Comparison of ENCODE assay signal across 23 cellular contexts in genomic region chr1:18870325-18870865, GRCh38. TPM values are rescaled to one million over a fixed set of nuclear protein-coding genes. Genes with fewer than 3 reads are reported as not detected.
A peak's percentile ranks its signal among the peaks of the same experiment; 100 is the strongest.
DNase-seq lines count a peak whose midpoint lies in the region; ATAC-seq and TF ChIP-seq lines count a peak whose summit lies in the region.
"Had no signal": no experiment of that assay in that cellular context is flagged by ENCODE, and none has a peak within 500 bp of the region (broad histone marks: within the 10 kb centered on the region; RNA-seq: fewer than 3 reads in every experiment).

No MANE protein-coding gene starts in this region.

- H3K4me3 Mint-ChIP-seq in Caco-2 (ENCODE audit: unreplicated experiment), result no peak overlapping the region
- H3K4me3 Mint-ChIP-seq: H9 had no signal

- in situ Hi-C loops in mammary epithelial cell (cut with MboI; ENCODE audit: low sequenced_read_pairs in 2 of 2), result no loop called here

- no peak overlapping the region for H3K4me3 ChIP-seq in mammary epithelial cell (replicated peaks in 1 of 3; ENCODE audit: insufficient read depth in 1 of 3, low read depth in 2 of 3, low read length in 3 of 3)
- H3K4me3 ChIP-seq in breast epithelium, result no peak overlapping the region
- no peak overlapping the region for H3K4me3 ChIP-seq in SK-N-MC
- H3K4me3 ChIP-seq in stomach, result no peak overlapping the region
- no peak overlapping the region for H3K4me3 ChIP-seq in effector memory CD4-positive, alpha-beta T cell (ENCODE audit: insufficient read depth, low read depth, low read length, poor library complexity, severe bottlenecking)
- no peak overlapping the region for H3K4me3 ChIP-seq in Caco-2 (ENCODE audit: low read depth, low read length)
- H3K4me3 ChIP-seq: GM12878, MG63, Peyer's patch had no signal

- no peaks in the 10 kb centered on the region for H3K27me3 Mint-ChIP-seq in Caco-2 (ENCODE audit: insufficient read depth, unreplicated experiment)

- no peaks in the 10 kb centered on the region for H3K9me3 Mint-ChIP-seq in Caco-2 (ENCODE audit: unreplicated experiment)
- H3K9me3 Mint-ChIP-seq: H9, IgD-negative memory B cell had no signal

- CTCF ChIA-PET in mammary epithelial cell (lab: Charles Lee; ENCODE audit: low non-redundant PET), result no interaction called here
- CTCF ChIA-PET in Caco-2 (lab: Charles Lee), result interaction anchor here (0.7 kb wide), 1 partner anchor 168 kb away, joined by 3 read pairs; no protein-coding TSS in a partner anchor

- H2AFZ ChIP-seq in mammary epithelial cell (ENCODE audit: low read depth, low read length), result no peak overlapping the region

- TF ChIP-seq CTCF in mammary epithelial cell (conservative IDR thresholded peaks at IDR 0.05 in 1 of 2, IDR thresholded peaks at IDR 0.05 in 1 of 2; ENCODE audit: extremely low read depth in 1 of 2, insufficient read depth in 1 of 2, low read depth in 1 of 2, low read length in 2 of 2), result no peak
- no peak for TF ChIP-seq CTCF in breast epithelium (IDR thresholded peaks at IDR 0.05)
- TF ChIP-seq CTCF in stomach (IDR thresholded peaks at IDR 0.05), result no peak
- TF ChIP-seq CTCF in Caco-2 (IDR thresholded peaks at IDR 0.05; ENCODE audit: insufficient read depth in 1 of 2, low read depth in 1 of 2, low read length in 1 of 2, severe bottlenecking in 1 of 2, unreplicated experiment in 1 of 2), result no peak

- peaks cover 2% of the 10 kb centered on the region for H3K27me3 ChIP-seq in mammary epithelial cell (ENCODE audit: insufficient read depth, low read length)
- H3K27me3 ChIP-seq in breast epithelium, result no peaks in the 10 kb centered on the region
- peaks cover 0 to 27% (median 6%) of the 10 kb centered on the region in 3 donors for H3K27me3 ChIP-seq in stomach
- H3K27me3 ChIP-seq in effector memory CD4-positive, alpha-beta T cell (replicated peaks; ENCODE audit: control insufficient read depth, insufficient read depth, low read length, poor library complexity, severe bottlenecking), result no peaks in the 10 kb centered on the region
- no peaks in the 10 kb centered on the region for H3K27me3 ChIP-seq in Caco-2 (replicated peaks; ENCODE audit: control insufficient read depth, insufficient read depth, low read length)
- H3K27me3 ChIP-seq: MG63, Peyer's patch had no signal

- H3K36me3 ChIP-seq in mammary epithelial cell (ENCODE audit: insufficient read depth, low read length), result peaks cover 5% of the 10 kb centered on the region
- no peaks in the 10 kb centered on the region for H3K36me3 ChIP-seq in breast epithelium
- H3K36me3 ChIP-seq in SK-N-MC (ENCODE audit: insufficient read depth, low read length), result no peaks in the 10 kb centered on the region; the same call in 1 of the 2 replicates
- H3K36me3 ChIP-seq in stomach, result peaks cover 0 to 27% (median 5%) of the 10 kb centered on the region in 4 donors
- H3K36me3 ChIP-seq in effector memory CD4-positive, alpha-beta T cell (ENCODE audit: control insufficient read depth, insufficient read depth, low read length), result no peaks in the 10 kb centered on the region
- no peaks in the 10 kb centered on the region for H3K36me3 ChIP-seq in Caco-2 (ENCODE audit: control insufficient read depth, insufficient read depth, low read length)
- H3K36me3 ChIP-seq: MG63, Peyer's patch had no signal

- ATAC-seq in HG02798 (IDR thresholded peaks at IDR 0.05; ENCODE audit: poor library complexity, unreplicated experiment), result no peak
- ATAC-seq: GM12878 had no signal

- POLR2A ChIA-PET in Caco-2 (lab: Charles Lee), result no interaction called here

- BruUV-seq in mammary epithelial cell (replicated peaks; lab: Mats Ljungman, UMichigan), result no TSS peak
- BruUV-seq in Caco-2 (replicated peaks; lab: Mats Ljungman, UMichigan), result no TSS peak

- 43% methylated on average over 8 of the region's 8 CpGs for WGBS in mammary epithelial cell (ENCODE audit: low coverage, missing lambda C conversion rate)
- WGBS in stomach, 5 donors, result 29 to 50% (median 40%) methylated on average over 8 of the region's 8 CpGs

- H3K4me2 ChIP-seq in mammary epithelial cell (ENCODE audit: insufficient read depth, low read depth, low read length), result no peak overlapping the region

- dilution Hi-C loops in mammary epithelial cell (cut with HindIII; ENCODE audit: low sequenced_read_pairs), result no loop called here

- no peaks in the 10 kb centered on the region for H3K9me3 ChIP-seq in mammary epithelial cell (replicated peaks; ENCODE audit: insufficient read depth, low read length)
- no peaks in the 10 kb centered on the region for H3K9me3 ChIP-seq in breast epithelium
- no peaks in the 10 kb centered on the region for H3K9me3 ChIP-seq in SK-N-MC (ENCODE audit: low read depth, low read length)
- H3K9me3 ChIP-seq in stomach, result no peaks in the 10 kb centered on the region
- no peaks in the 10 kb centered on the region for H3K9me3 ChIP-seq in effector memory CD4-positive, alpha-beta T cell (ENCODE audit: control insufficient read depth, low read length)
- H3K9me3 ChIP-seq in Caco-2, result no peaks in the 10 kb centered on the region
- H3K9me3 ChIP-seq: MG63, Peyer's patch had no signal

- H3K79me2 ChIP-seq in mammary epithelial cell (ENCODE audit: insufficient read depth, low read length), result no peaks in the 10 kb centered on the region

- H3K9ac ChIP-seq in mammary epithelial cell (ENCODE audit: insufficient read depth, low read length), result no peak overlapping the region
- H3K9ac ChIP-seq in SK-N-MC (ENCODE audit: insufficient read length), result no peak overlapping the region

- DNase-seq in mammary epithelial cell (peak; percentile 17), breast epithelium (ENCODE audit: low spot score in 2 of 2) (no peak), SK-N-MC (ENCODE audit: low read depth, low spot score) (no peak), kidney tubule cell (ENCODE audit: low spot score) (peak; percentile 60), stomach (peak; percentile 29), Caco-2 (no peak)
- no peak for DNase-seq in effector memory CD4-positive, alpha-beta T cell
- DNase-seq: 8988T; DMS79 treated with DMSO at 0.1 percent for 48 hours; H9; Karpas-422; MG63; NCI-H1417; NCI-H187; NCI-H446; NCI-H526; NK-92 treated with Interleukin-12 subunit alpha and Interleukin-12 subunit beta, amount 100 ng/mL, for 24 hours; Peyer's patch had no signal

- H3K27ac ChIP-seq in mammary epithelial cell (ENCODE audit: insufficient read depth, low read depth, low read length) (no peak overlapping the region), breast epithelium (no peak overlapping the region), SK-N-MC (peak overlapping the region; percentile 42; the same call in 1 of the 2 replicates), stomach (no peak overlapping the region)
- H3K27ac ChIP-seq in effector memory CD4-positive, alpha-beta T cell (ENCODE audit: insufficient read depth, low read length, poor library complexity, severe bottlenecking), result no peak overlapping the region
- H3K27ac ChIP-seq: Peyer's patch had no signal

- H3K4me1 Mint-ChIP-seq in Caco-2 (ENCODE audit: low read depth, unreplicated experiment), result no peaks in the 10 kb centered on the region

- TF ChIP-seq POLR2A in breast epithelium (IDR thresholded peaks at IDR 0.05) (no peak), stomach (IDR thresholded peaks at IDR 0.05) (no peak)

- H3K36me3 Mint-ChIP-seq in Caco-2 (ENCODE audit: insufficient read depth, unreplicated experiment), result no peaks in the 10 kb centered on the region

- intact Hi-C loops in mammary epithelial cell (cut with micrococcal nuclease), result no loop called here
- intact Hi-C loops in breast epithelium (cut with DNase I; ENCODE audit: low total_unique reads), result no loop called here
- intact Hi-C loops in stomach (cut with DNase I; ENCODE audit: low total_unique reads), result no loop called here
- intact Hi-C loops in Caco-2 (cut with micrococcal nuclease; ENCODE audit: unreplicated experiment), result no loop called here

- no peaks in the 10 kb centered on the region for H4K20me1 ChIP-seq in mammary epithelial cell (ENCODE audit: insufficient read depth, low read length)

- H3K4me1 ChIP-seq in mammary epithelial cell (ENCODE audit: insufficient read depth, low read length) (no peaks in the 10 kb centered on the region), breast epithelium (no peaks in the 10 kb centered on the region), stomach (peaks cover 0 to 13% (median 5%) of the 10 kb centered on the region in 4 donors), Caco-2 (no peaks in the 10 kb centered on the region)
- no peaks in the 10 kb centered on the region for H3K4me1 ChIP-seq in effector memory CD4-positive, alpha-beta T cell (ENCODE audit: control insufficient read depth, insufficient read depth, low read length, poor library complexity, severe bottlenecking)

- H3K27ac Mint-ChIP-seq in Caco-2 (ENCODE audit: unreplicated experiment), result no peak overlapping the region
- H3K27ac Mint-ChIP-seq: IgD-negative memory B cell had no signal

- no peak for TF ChIP-seq EP300 in stomach (IDR thresholded peaks at IDR 0.05)

RNA-seq across cellular contexts. Expression of gene TAS1R2, which starts 10.9 kb away (rescaled TPM):
- total RNA-seq in mammary epithelial cell, result under 1 TPM in 1 of 2 donors, not detected in 1; under 0.01 TPM
- not detected for polyA plus RNA-seq in mammary epithelial cell
- not detected for polyA minus RNA-seq in mammary epithelial cell
- not detected for total RNA-seq in breast epithelium
- total RNA-seq in stomach, result 1 to 10 TPM in 1 of 5 donors, not detected in 4; 9.9 TPM
- not detected for polyA plus RNA-seq in stomach
- total RNA-seq in Caco-2 (2022), result not detected in 2 replicates
- total RNA-seq: GM12878, H9, SK-MEL-5 had no signal
- polyA plus RNA-seq: AG04450, GM12878, IgD-negative memory B cell had no signal

RNA-seq across cellular contexts. Expression of gene ALDH4A1, which starts 32.0 kb away (rescaled TPM):
- total RNA-seq in mammary epithelial cell, result 10 to 100 TPM; 24.0 to 41.4 TPM
- polyA plus RNA-seq in mammary epithelial cell, result 35.3 TPM
- polyA minus RNA-seq in mammary epithelial cell, result 24.8 TPM
- total RNA-seq in breast epithelium, result 10 to 100 TPM; 15.7 to 81.0 (median 23.7) TPM
- total RNA-seq in stomach, result 10 to 100 TPM in 1 of 5 donors, 1 to 10 TPM in 4; 3.5 to 11.0 (median 7.6) TPM
- polyA plus RNA-seq in stomach, result 10 to 100 TPM in 2 of 3 donors, 1 to 10 TPM in 1; 6.7 to 16.0 (median 11.1) TPM
- total RNA-seq in Caco-2 (2022), result 15.3 and 18.0 TPM in 2 replicates

Comparison
In these comparisons a context has a peak if more than half of its experiments do, and no peak if none do; other contexts are left out.
1. DNase-seq: peak in mammary epithelial cell (single experiment), kidney tubule cell (single experiment) and stomach (single experiment); none in breast epithelium (0 of 2), SK-N-MC (single experiment), effector memory CD4-positive, alpha-beta T cell (0 of 3) and Caco-2 (0 of 2).